ENCODE assay signal across 7 cellular contexts in the genomic region with DNA sequence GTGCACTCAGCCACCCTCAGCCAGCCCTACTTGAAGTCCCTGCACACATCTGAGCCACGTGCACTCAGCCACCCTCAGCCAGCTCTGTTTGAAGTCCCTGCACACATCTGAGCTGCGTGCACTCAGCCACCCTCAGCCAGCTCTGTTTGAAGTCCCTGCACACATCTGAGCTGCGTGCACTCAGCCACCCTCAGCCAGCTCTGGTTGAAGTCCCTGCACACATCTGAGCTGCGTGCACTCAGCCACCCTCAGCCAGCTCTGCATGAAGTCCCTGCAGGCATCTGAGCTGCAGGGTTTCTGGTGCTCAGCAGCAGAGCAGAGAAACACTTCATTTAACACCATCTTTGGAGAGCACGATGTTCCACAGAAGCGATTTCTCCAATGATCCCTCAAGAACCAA.
DNase-seq lines count a peak whose midpoint lies in the region; ATAC-seq and TF ChIP-seq lines count a peak whose summit lies in the region.
"Not testable (repeated sequence)": the region's sequence is repeated elsewhere in the genome, so short reads cannot be mapped to it uniquely, and the experiment has no call there.

No MANE protein-coding gene starts in this region.

- H3K9me3 ChIP-seq in CD8-positive, alpha-beta T cell (ENCODE audit: low read length); naive thymus-derived CD4-positive, alpha-beta T cell (ENCODE audit: control insufficient read depth in 2 of 3, low read length in 3 of 3); thyroid gland: not testable (repeated sequence)

- H3K27ac ChIP-seq in CD8-positive, alpha-beta T cell (ENCODE audit: low read depth, low read length); thyroid gland: not testable (repeated sequence)
- peak overlapping the region; percentile 30 for H3K27ac ChIP-seq in naive thymus-derived CD4-positive, alpha-beta T cell (ENCODE audit: low read depth, low read length)

- H3K4me3 ChIP-seq in CD8-positive, alpha-beta T cell (ENCODE audit: low read depth, low read length); naive thymus-derived CD4-positive, alpha-beta T cell (ENCODE audit: low read length); thyroid gland (replicated peaks in 1 of 3): not testable (repeated sequence)

- H3K36me3 Mint-ChIP-seq in CD8-positive, alpha-beta T cell: peaks cover 92% of the 10 kb centered on the region
- H3K36me3 Mint-ChIP-seq in activated CD4-positive, alpha-beta T cell treated with anti-CD3 and anti-CD28 coated beads, Interleukin-2, amount 10 ng/mL, durations not matched to agents 7 days and 5 days (ENCODE audit: low read depth): peaks cover 81% of the 10 kb centered on the region
- peaks cover 56% of the 10 kb centered on the region for H3K36me3 Mint-ChIP-seq in activated CD8-positive, alpha-beta memory T cell treated with anti-CD3 and anti-CD28 coated beads, Interleukin-2, amount 10 ng/mL, durations not matched to agents 7 days and 5 days
- peaks cover 46% of the 10 kb centered on the region for H3K36me3 Mint-ChIP-seq in activated naive CD8-positive, alpha-beta T cell treated with anti-CD3 and anti-CD28 coated beads, Interleukin-2, amount 10 ng/mL, durations not matched to agents 7 days and 5 days
- H3K36me3 Mint-ChIP-seq in naive thymus-derived CD4-positive, alpha-beta T cell: peaks cover 12 to 77% (median 47%) of the 10 kb centered on the region in 5 donors

- not testable (repeated sequence) for ATAC-seq in CD8-positive, alpha-beta T cell; activated CD8-positive, alpha-beta memory T cell treated with anti-CD3 and anti-CD28 coated beads, Interleukin-2, amount 10 ng/mL, durations not matched to agents 7 days and 5 days; activated naive CD8-positive, alpha-beta T cell treated with anti-CD3 and anti-CD28 coated beads, Interleukin-2, amount 10 ng/mL, durations not matched to agents 7 days and 5 days (ENCODE audit: low read depth); naive thymus-derived CD4-positive, alpha-beta T cell

- not testable (repeated sequence) for TF ChIP-seq CTCF in CD8-positive, alpha-beta T cell (IDR thresholded peaks at IDR 0.05); thyroid gland (IDR thresholded peaks at IDR 0.05)

- DNase-seq in CD8-positive, alpha-beta T cell: peak in 1 of 7 experiments; percentile 37
- DNase-seq in activated CD4-positive, alpha-beta T cell treated with anti-CD3 and anti-CD28 coated beads, Interleukin-2, amount 10 ng/mL, durations not matched to agents 7 days and 5 days: peak; percentile 22
- DNase-seq in activated CD8-positive, alpha-beta memory T cell treated with anti-CD3 and anti-CD28 coated beads, Interleukin-2, amount 10 ng/mL, durations not matched to agents 7 days and 5 days: peak; percentile 34
- DNase-seq in activated naive CD8-positive, alpha-beta T cell treated with anti-CD3 and anti-CD28 coated beads, Interleukin-2, amount 10 ng/mL, durations not matched to agents 7 days and 5 days: not testable (repeated sequence)
- DNase-seq in ecto neural progenitor cell (ENCODE audit: low spot score) (peak; percentile 17), thyroid gland (peak; percentile 45 to 46)
- DNase-seq in naive thymus-derived CD4-positive, alpha-beta T cell: peak in 8 of 9 donors; percentile 7 to 53 (median 23)

- peaks cover 44% of the 10 kb centered on the region for H3K36me3 ChIP-seq in CD8-positive, alpha-beta T cell (ENCODE audit: insufficient read depth, low read length)
- peaks cover 11 to 86% (median 24%) of the 10 kb centered on the region in 3 experiments for H3K36me3 ChIP-seq in naive thymus-derived CD4-positive, alpha-beta T cell (ENCODE audit: control insufficient read depth in 2 of 3, insufficient read depth in 3 of 3, low read length in 3 of 3)
- peaks cover 18 to 29% of the 10 kb centered on the region in 2 donors for H3K36me3 ChIP-seq in thyroid gland

- POLR2A ChIA-PET in CD8-positive, alpha-beta T cell (lab: Charles Lee); activated CD4-positive, alpha-beta T cell treated with anti-CD3 and anti-CD28 coated beads, Interleukin-2, amount 10 ng/mL, durations not matched to agents 7 days and 5 days (lab: Charles Lee); activated naive CD8-positive, alpha-beta T cell treated with anti-CD3 and anti-CD28 coated beads, Interleukin-2, amount 10 ng/mL, durations not matched to agents 7 days and 5 days (lab: Charles Lee); naive thymus-derived CD4-positive, alpha-beta T cell (lab: Charles Lee): not testable (repeated sequence)

- 52 to 64% methylated on average over 6 of the region's 6 CpGs for WGBS in thyroid gland, 2 donors

- peak overlapping the region; percentile 83 for H3K27ac Mint-ChIP-seq in CD8-positive, alpha-beta T cell
- peak overlapping the region; percentile 60 for H3K27ac Mint-ChIP-seq in activated CD4-positive, alpha-beta T cell treated with anti-CD3 and anti-CD28 coated beads, Interleukin-2, amount 10 ng/mL, durations not matched to agents 7 days and 5 days
- H3K27ac Mint-ChIP-seq in activated CD8-positive, alpha-beta memory T cell treated with anti-CD3 and anti-CD28 coated beads, Interleukin-2, amount 10 ng/mL, durations not matched to agents 7 days and 5 days: not testable (repeated sequence)
- peak overlapping the region; percentile 71 for H3K27ac Mint-ChIP-seq in activated naive CD8-positive, alpha-beta T cell treated with anti-CD3 and anti-CD28 coated beads, Interleukin-2, amount 10 ng/mL, durations not matched to agents 7 days and 5 days
- H3K27ac Mint-ChIP-seq in naive thymus-derived CD4-positive, alpha-beta T cell: peak overlapping the region in 7 of 9 donors; percentile 38 to 88 (median 78)

- TF ChIP-seq POLR2A in thyroid gland (IDR thresholded peaks at IDR 0.05): not testable (repeated sequence)

- CTCF ChIA-PET in CD8-positive, alpha-beta T cell (lab: Charles Lee); activated CD4-positive, alpha-beta T cell treated with anti-CD3 and anti-CD28 coated beads, Interleukin-2, amount 10 ng/mL, durations not matched to agents 7 days and 5 days (lab: Charles Lee); activated CD8-positive, alpha-beta memory T cell treated with anti-CD3 and anti-CD28 coated beads, Interleukin-2, amount 10 ng/mL, durations not matched to agents 7 days and 5 days (lab: Charles Lee); naive thymus-derived CD4-positive, alpha-beta T cell (lab: Charles Lee): not testable (repeated sequence)

- peaks cover 46% of the 10 kb centered on the region for H3K4me1 Mint-ChIP-seq in CD8-positive, alpha-beta T cell (ENCODE audit: low read depth)
- peaks cover 53% of the 10 kb centered on the region for H3K4me1 Mint-ChIP-seq in activated CD4-positive, alpha-beta T cell treated with anti-CD3 and anti-CD28 coated beads, Interleukin-2, amount 10 ng/mL, durations not matched to agents 7 days and 5 days
- H3K4me1 Mint-ChIP-seq in activated CD8-positive, alpha-beta memory T cell treated with anti-CD3 and anti-CD28 coated beads, Interleukin-2, amount 10 ng/mL, durations not matched to agents 7 days and 5 days: peaks cover 21% of the 10 kb centered on the region
- peaks cover 21% of the 10 kb centered on the region for H3K4me1 Mint-ChIP-seq in activated naive CD8-positive, alpha-beta T cell treated with anti-CD3 and anti-CD28 coated beads, Interleukin-2, amount 10 ng/mL, durations not matched to agents 7 days and 5 days
- H3K4me1 Mint-ChIP-seq in naive thymus-derived CD4-positive, alpha-beta T cell: peaks cover 17 to 65% (median 58%) of the 10 kb centered on the region in 7 donors

- not testable (repeated sequence) for H3K4me3 Mint-ChIP-seq in CD8-positive, alpha-beta T cell; activated CD4-positive, alpha-beta T cell treated with anti-CD3 and anti-CD28 coated beads, Interleukin-2, amount 10 ng/mL, durations not matched to agents 7 days and 5 days; activated CD8-positive, alpha-beta memory T cell treated with anti-CD3 and anti-CD28 coated beads, Interleukin-2, amount 10 ng/mL, durations not matched to agents 7 days and 5 days; activated naive CD8-positive, alpha-beta T cell treated with anti-CD3 and anti-CD28 coated beads, Interleukin-2, amount 10 ng/mL, durations not matched to agents 7 days and 5 days
- peak overlapping the region in 3 of 10 donors; percentile 0 to 43 (median 40) for H3K4me3 Mint-ChIP-seq in naive thymus-derived CD4-positive, alpha-beta T cell

- not testable (repeated sequence) for H3K27me3 ChIP-seq in CD8-positive, alpha-beta T cell (ENCODE audit: insufficient read depth, low read length); naive thymus-derived CD4-positive, alpha-beta T cell (ENCODE audit: control insufficient read depth in 2 of 2, insufficient read depth in 2 of 2, low read length in 2 of 2); thyroid gland

- H3K4me1 ChIP-seq in CD8-positive, alpha-beta T cell (ENCODE audit: insufficient read depth, low read length): peaks cover 21% of the 10 kb centered on the region
- H3K4me1 ChIP-seq in naive thymus-derived CD4-positive, alpha-beta T cell (ENCODE audit: control insufficient read depth in 2 of 2, insufficient read depth in 2 of 2, low read length in 2 of 2): peaks cover 0 to 24% of the 10 kb centered on the region in 2 donors
- not testable (repeated sequence) for H3K4me1 ChIP-seq in thyroid gland

- not testable (repeated sequence) for H3K27me3 Mint-ChIP-seq in CD8-positive, alpha-beta T cell (ENCODE audit: low read depth); activated CD4-positive, alpha-beta T cell treated with anti-CD3 and anti-CD28 coated beads, Interleukin-2, amount 10 ng/mL, durations not matched to agents 7 days and 5 days; activated CD8-positive, alpha-beta memory T cell treated with anti-CD3 and anti-CD28 coated beads, Interleukin-2, amount 10 ng/mL, durations not matched to agents 7 days and 5 days; activated naive CD8-positive, alpha-beta T cell treated with anti-CD3 and anti-CD28 coated beads, Interleukin-2, amount 10 ng/mL, durations not matched to agents 7 days and 5 days; naive thymus-derived CD4-positive, alpha-beta T cell

- H3K9me3 Mint-ChIP-seq in CD8-positive, alpha-beta T cell; activated CD4-positive, alpha-beta T cell treated with anti-CD3 and anti-CD28 coated beads, Interleukin-2, amount 10 ng/mL, durations not matched to agents 7 days and 5 days; activated CD8-positive, alpha-beta memory T cell treated with anti-CD3 and anti-CD28 coated beads, Interleukin-2, amount 10 ng/mL, durations not matched to agents 7 days and 5 days (ENCODE audit: low read depth); activated naive CD8-positive, alpha-beta T cell treated with anti-CD3 and anti-CD28 coated beads, Interleukin-2, amount 10 ng/mL, durations not matched to agents 7 days and 5 days; naive thymus-derived CD4-positive, alpha-beta T cell: not testable (repeated sequence)

- intact Hi-C loops in CD8-positive, alpha-beta T cell (cut with DNase I, micrococcal nuclease); thyroid gland (cut with DNase I): not testable (repeated sequence)
- intact Hi-C loops in naive thymus-derived CD4-positive, alpha-beta T cell (cut with micrococcal nuclease): loop anchor here in 1 of 2 donors (10.0 kb wide), 1 partner anchor 636 kb away; no protein-coding TSS in a partner anchor
